ENCODE assay signal across 1 cellular context in genomic region chr2:188978291-188979081, GRCh38.
TF ChIP-seq lines count a peak whose summit lies in the region.

No MANE protein-coding gene starts in this region.

TF ChIP-seq in GM12878, 131 proteins besides CTCF, POLR2A, EP300 and RAD21 (continued from another document):
- TF ChIP-seq IKZF2 (IDR thresholded peaks at IDR 0.05) (peak; percentile 66 to 69; a peak in 2 of 4 replicates), EGR1 (IDR thresholded peaks at IDR 0.05; ENCODE audit: borderline replicate concordance in 1 of 2, low read depth in 2 of 2, low read length in 2 of 2) (no peak), ZNF384 (IDR thresholded peaks at IDR 0.05; ENCODE audit: borderline replicate concordance, low read depth, low read length) (peak; percentile 72; the same call in 1 of the 2 replicates), RUNX3 (IDR thresholded peaks at IDR 0.05; ENCODE audit: low read length) (peak; percentile 89), EED (IDR thresholded peaks at IDR 0.05; ENCODE audit: low read depth) (no peak), FOXM1 (IDR thresholded peaks at IDR 0.05; ENCODE audit: low read depth, low read length) (peak; percentile 79; the same call in 1 of the 2 replicates), NFYA (IDR thresholded peaks at IDR 0.05; ENCODE audit: borderline replicate concordance, low read depth, low read length) (no peak), CBX3 (IDR thresholded peaks at IDR 0.05; ENCODE audit: borderline replicate concordance, low read depth) (no peak), BACH1 (IDR thresholded peaks at IDR 0.05; ENCODE audit: borderline replicate concordance) (no peak; the same call in 1 of the 2 replicates), CBX5 (IDR thresholded peaks at IDR 0.05; ENCODE audit: low read depth) (no peak), YY1 (IDR thresholded peaks at IDR 0.05; ENCODE audit: low read depth, low read length) (0 out of 2 replicates have a peak, but pooled peaks have one; percentile 29), SMC3 (IDR thresholded peaks at IDR 0.05; ENCODE audit: borderline replicate concordance, low read length) (peak; percentile 18; the same call in 1 of the 2 replicates), HDAC6 (IDR thresholded peaks at IDR 0.05; ENCODE audit: unreplicated experiment) (no peak), SPI1 (IDR thresholded peaks at IDR 0.05; ENCODE audit: borderline replicate concordance, insufficient read depth, low read depth, low read length) (no peak), WRNIP1 (IDR thresholded peaks at IDR 0.05; ENCODE audit: borderline replicate concordance, low read depth, low read length) (no peak), MTA3 (IDR thresholded peaks at IDR 0.05; ENCODE audit: borderline replicate concordance, low read length) (no peak), HCFC1 (IDR thresholded peaks at IDR 0.05; ENCODE audit: low read length) (no peak), ATF7 (IDR thresholded peaks at IDR 0.05; ENCODE audit: low read depth) (peak; percentile 90), NR2F1 (conservative IDR thresholded peaks at IDR 0.05) (no peak)
